12 cellular contexts compared by ENCODE assay signal in the genomic region with DNA sequence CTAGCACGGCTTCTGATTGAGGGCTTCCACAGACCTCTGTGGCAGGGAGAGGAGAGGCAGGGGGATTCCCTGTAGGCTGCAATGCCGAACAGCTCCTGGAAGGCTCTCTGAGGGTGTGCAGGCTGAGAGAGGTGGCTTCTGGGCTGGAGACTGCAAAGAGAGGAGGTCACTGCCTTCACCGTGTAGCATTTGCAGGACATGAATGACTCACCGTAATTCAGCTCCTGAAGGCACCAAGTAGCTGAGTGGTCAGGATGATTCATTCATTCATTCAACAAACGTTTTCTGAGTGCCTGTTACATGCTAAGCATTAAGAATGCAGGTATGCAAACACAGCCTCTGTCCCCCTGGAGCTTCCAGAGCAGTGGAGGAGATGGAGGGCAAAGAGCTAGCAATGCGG. TPM values are rescaled to one million over a fixed set of nuclear protein-coding genes. Genes with fewer than 3 reads are reported as not detected.
A peak's percentile ranks its signal among the peaks of the same experiment; 100 is the strongest.
DNase-seq lines count a peak whose midpoint lies in the region; ATAC-seq and TF ChIP-seq lines count a peak whose summit lies in the region.
"Had no signal": no experiment of that assay in that cellular context is flagged by ENCODE, and none has a peak within 500 bp of the region (broad histone marks: within the 10 kb centered on the region; RNA-seq: fewer than 3 reads in every experiment).

No MANE protein-coding gene starts in this region.

- peaks cover 2% of the 10 kb centered on the region for H3K4me1 ChIP-seq in H9 (ENCODE audit: insufficient read depth, low read length)
- H3K4me1 ChIP-seq: esophagus muscularis mucosa had no signal

- WGBS in H9 (ENCODE audit: extremely low coverage, insufficient read length, low lambda C conversion rate): no CpG with 5 or more reads among the region's 6 CpGs

- H2AK5ac ChIP-seq in H9 (ENCODE audit: insufficient read length, low read length): no peak overlapping the region

- intact Hi-C loops in activated T-helper 2 cell treated with anti-CD3 and anti-CD28 coated beads, Interferon-gamma antibody, Interleukin-2, Interleukin-4, amounts not matched to agents 10 μg/mL and 5 μg/mL and 100 μg/mL, durations not matched to agents 14 hours and 24 hours and 36 hours (cut with micrococcal nuclease): loop anchor here (1.0 to 10.0 kb wide), 3 partner anchors 228 to 431 kb away; partner anchors contain the start of genes IFT27 and NCF4

- no peak overlapping the region for H2AFZ ChIP-seq in H9 (ENCODE audit: low read length)

- CTCF ChIA-PET in AG04450 (lab: Charles Lee): interaction anchor here (0.5 to 9.2 kb wide), 16 partner anchors 8 to 315 kb away, joined by 3 to 140 read pairs (median 4); partner anchors contain the start of gene IFT27

- no peak overlapping the region for H3K56ac ChIP-seq in H9 (ENCODE audit: insufficient read length, low read depth, low read length)

- H3K14ac ChIP-seq in H9 (ENCODE audit: insufficient read depth, low read length): no peak overlapping the region

- H3K79me2 ChIP-seq in H9 (ENCODE audit: insufficient read depth, low read length): no peaks in the 10 kb centered on the region

- no peak overlapping the region for H3K18ac ChIP-seq in H9 (ENCODE audit: insufficient read length, low read depth, low read length)

- peaks cover 17% of the 10 kb centered on the region for H3K27me3 ChIP-seq in AG04450 (ENCODE audit: control insufficient read depth, insufficient read depth, low read length)
- H3K27me3 ChIP-seq in H9 (ENCODE audit: insufficient read depth, low read length): peaks cover 3% of the 10 kb centered on the region; the same call in 1 of the 2 replicates
- no peaks in the 10 kb centered on the region for H3K27me3 ChIP-seq in H7 (ENCODE audit: control insufficient read depth, insufficient read depth, low read length)
- H3K27me3 ChIP-seq: ovary had no signal

- POLR2A ChIA-PET in AG04450 (lab: Yijun Ruan, JAX): interaction anchor here (1.1 kb wide), 1 partner anchor 229 kb away, joined by 3 read pairs; the partner anchor contains the start of gene IFT27

- H2BK20ac ChIP-seq in H9 (ENCODE audit: low read depth, low read length, poor library complexity, severe bottlenecking): no peak overlapping the region

- H3K4me1 Mint-ChIP-seq in HFFc6 (ENCODE audit: low read depth): peaks cover 61% of the 10 kb centered on the region
- H3K4me1 Mint-ChIP-seq in activated T-helper 2 cell treated with anti-CD3 and anti-CD28 coated beads, Interferon-gamma antibody, Interleukin-2, Interleukin-4, amounts not matched to agents 10 μg/mL and 5 μg/mL and 100 μg/mL, durations not matched to agents 14 hours and 24 hours and 36 hours (ENCODE audit: low read depth): peaks cover 20% of the 10 kb centered on the region
- peaks cover 15 to 23% of the 10 kb centered on the region in 2 experiments for H3K4me1 Mint-ChIP-seq in H9

- H3K36me3 Mint-ChIP-seq in HFFc6 (ENCODE audit: low read depth) (no peaks in the 10 kb centered on the region), H9 (ENCODE audit: insufficient read depth in 1 of 3, low read depth in 3 of 3) (no peaks in the 10 kb centered on the region)
- no peaks in the 10 kb centered on the region for H3K36me3 Mint-ChIP-seq in activated T-helper 2 cell treated with anti-CD3 and anti-CD28 coated beads, Interferon-gamma antibody, Interleukin-2, Interleukin-4, amounts not matched to agents 10 μg/mL and 5 μg/mL and 100 μg/mL, durations not matched to agents 14 hours and 24 hours and 36 hours (ENCODE audit: low read depth)

- no peak overlapping the region for H2BK15ac ChIP-seq in H9 (ENCODE audit: low read depth, low read length)

- H3K27ac Mint-ChIP-seq in HFFc6 (peak overlapping the region; percentile 41), H9 (no peak overlapping the region; a peak in 1 of 7 replicates)
- peak overlapping the region; percentile 17 for H3K27ac Mint-ChIP-seq in activated T-helper 2 cell treated with anti-CD3 and anti-CD28 coated beads, Interferon-gamma antibody, Interleukin-2, Interleukin-4, amounts not matched to agents 10 μg/mL and 5 μg/mL and 100 μg/mL, durations not matched to agents 14 hours and 24 hours and 36 hours

- DNase-seq in AG04450 (ENCODE audit: low read depth, low spot score): peak; percentile 47
- peak; percentile 89 for DNase-seq in HFFc6
- no peak for DNase-seq in activated T-helper 2 cell treated with anti-CD3 and anti-CD28 coated beads, Interferon-gamma antibody, Interleukin-2, Interleukin-4, amounts not matched to agents 10 μg/mL and 5 μg/mL and 100 μg/mL, durations not matched to agents 14 hours and 24 hours and 36 hours (ENCODE audit: low spot score)
- DNase-seq in glomerular visceral epithelial cell (ENCODE audit: extremely low spot score): peak; percentile 70
- no peak for DNase-seq in H9
- no peak for DNase-seq in H7
- DNase-seq: NCI-H524 treated with DMSO at 0.1 percent for 48 hours, ovary had no signal

- H3K27ac ChIP-seq in AG04450 (ENCODE audit: low read depth, low read length) (no peak overlapping the region), H9 (ENCODE audit: insufficient read length, low read depth, low read length) (no peak overlapping the region)
- H3K27ac ChIP-seq: C4-2B, esophagus muscularis mucosa, ovary had no signal

- no peak overlapping the region for H2BK12ac ChIP-seq in H9 (ENCODE audit: insufficient read length, low read depth, low read length)

- H3K79me1 ChIP-seq in H9 (ENCODE audit: insufficient read depth, low read depth, low read length, poor library complexity, severe bottlenecking): no peaks in the 10 kb centered on the region

- H3T11ph ChIP-seq in H9 (ENCODE audit: low read length): no peak overlapping the region

- no peak for ATAC-seq in GM21619 (IDR thresholded peaks at IDR 0.05; ENCODE audit: unreplicated experiment)
- ATAC-seq in HG03565 (IDR thresholded peaks at IDR 0.05; ENCODE audit: unreplicated experiment): no peak

- no peak overlapping the region for H4K5ac ChIP-seq in H9 (ENCODE audit: insufficient read length, low read depth, low read length)

- no peak overlapping the region for H2BK5ac ChIP-seq in H9 (ENCODE audit: insufficient read length, low read length)

- H2BK120ac ChIP-seq in H9 (ENCODE audit: low read depth, low read length, poor library complexity, severe bottlenecking): no peak overlapping the region

- TF ChIP-seq CTCF in AG04450 (IDR thresholded peaks at IDR 0.05; ENCODE audit: low read depth, low read length): 0 out of 2 replicates have a peak, but pooled peaks have one; percentile 2
- no peak for TF ChIP-seq CTCF in HFFc6 (IDR thresholded peaks at IDR 0.05)
- no peak for TF ChIP-seq CTCF in H9 (conservative IDR thresholded peaks at IDR 0.05)

- no peak overlapping the region for H4K91ac ChIP-seq in H9 (ENCODE audit: insufficient read length, low read depth, low read length)

- H3K4me3 ChIP-seq in AG04450 (ENCODE audit: low read depth, low read length) (no peak overlapping the region), H7 (ENCODE audit: insufficient read depth, low read depth, low read length) (no peak overlapping the region)
- H3K4me3 ChIP-seq: esophagus muscularis mucosa, ovary had no signal

- no peaks in the 10 kb centered on the region for H3K36me3 ChIP-seq in H7 (replicated peaks; ENCODE audit: control insufficient read depth, insufficient read depth, low read length)
- H3K36me3 ChIP-seq: esophagus muscularis mucosa, ovary had no signal

- no peaks in the 10 kb centered on the region for H4K20me1 ChIP-seq in H9 (ENCODE audit: control insufficient read depth, insufficient read depth, insufficient read length)

- H3K23ac ChIP-seq in H9 (ENCODE audit: insufficient read length, low read depth, low read length): no peak overlapping the region

- no peak overlapping the region for H3K4me2 ChIP-seq in H9 (ENCODE audit: insufficient read depth, insufficient read length, low read length)

- peak overlapping the region; percentile 23; the same call in 1 of the 2 replicates for H3K4me3 Mint-ChIP-seq in HFFc6
- no peak overlapping the region for H3K4me3 Mint-ChIP-seq in activated T-helper 2 cell treated with anti-CD3 and anti-CD28 coated beads, Interferon-gamma antibody, Interleukin-2, Interleukin-4, amounts not matched to agents 10 μg/mL and 5 μg/mL and 100 μg/mL, durations not matched to agents 14 hours and 24 hours and 36 hours (ENCODE audit: low read depth)
- no peak overlapping the region for H3K4me3 Mint-ChIP-seq in H9

- H3K9me3 Mint-ChIP-seq in HFFc6 (no peaks in the 10 kb centered on the region), H9 (no peaks in the 10 kb centered on the region)
- H3K9me3 Mint-ChIP-seq in activated T-helper 2 cell treated with anti-CD3 and anti-CD28 coated beads, Interferon-gamma antibody, Interleukin-2, Interleukin-4, amounts not matched to agents 10 μg/mL and 5 μg/mL and 100 μg/mL, durations not matched to agents 14 hours and 24 hours and 36 hours: no peaks in the 10 kb centered on the region

- peaks cover 17% of the 10 kb centered on the region for H3K27me3 Mint-ChIP-seq in HFFc6 (ENCODE audit: insufficient read depth)
- H3K27me3 Mint-ChIP-seq in activated T-helper 2 cell treated with anti-CD3 and anti-CD28 coated beads, Interferon-gamma antibody, Interleukin-2, Interleukin-4, amounts not matched to agents 10 μg/mL and 5 μg/mL and 100 μg/mL, durations not matched to agents 14 hours and 24 hours and 36 hours (ENCODE audit: low read depth): peaks cover 10% of the 10 kb centered on the region
- peaks cover 32% of the 10 kb centered on the region for H3K27me3 Mint-ChIP-seq in H9 (ENCODE audit: low read depth)

- no peak overlapping the region for H4K8ac ChIP-seq in H9 (replicated peaks; ENCODE audit: insufficient read length, low read depth, low read length)

- no peak overlapping the region for H3K4ac ChIP-seq in H9 (ENCODE audit: low read depth, low read length)

- no peak overlapping the region for H3K9ac ChIP-seq in H9 (ENCODE audit: extremely low read depth, insufficient read length, low read length)

- no peaks in the 10 kb centered on the region for H3K23me2 ChIP-seq in H9 (ENCODE audit: insufficient read length, low read depth, low read length, poor library complexity, severe bottlenecking)

- H3K9me3 ChIP-seq in AG04450 (ENCODE audit: control insufficient read depth, insufficient read depth, low read length): no peaks in the 10 kb centered on the region
- no peaks in the 10 kb centered on the region for H3K9me3 ChIP-seq in H9 (ENCODE audit: control insufficient read depth, low read depth, low read length)
- H3K9me3 ChIP-seq: esophagus muscularis mucosa, ovary had no signal

RNA-seq across cellular contexts. Expression of gene EIF3D, which starts 18.0 kb away (rescaled TPM):
- 349 and 388 TPM in 2 replicates for polyA plus RNA-seq in AG04450 (2011; rRNA removed)
- 373 and 468 TPM in 2 replicates for polyA minus RNA-seq in AG04450 (2011; rRNA and poly(A)+ RNA removed)
- 100 to 1,000 TPM; 163 to 177 (median 172) TPM for total RNA-seq in HFFc6 (2021; fragmentation: NEBNext Ultra II Directional; extraction: Animal tissue kit (Norgen Biotek cat#: 25700))
- total RNA-seq in activated T-helper 2 cell treated with anti-CD3 and anti-CD28 coated beads, Interferon-gamma antibody, Interleukin-2, Interleukin-4, amounts not matched to agents 10 μg/mL and 5 μg/mL and 100 μg/mL, durations not matched to agents 14 hours and 24 hours and 36 hours: 300 and 316 TPM in 2 replicates
- total RNA-seq in H9 (2021): 189 and 198 TPM in 2 replicates
- total RNA-seq in H7 (2014; rRNA removed; shearing (Covaris generic)): 414 and 429 TPM in 2 replicates

RNA-seq across cellular contexts. Expression of gene FOXRED2, which starts 40.1 kb away (rescaled TPM):
- 2.4 and 3.3 TPM in 2 replicates for polyA plus RNA-seq in AG04450 (2011; rRNA removed)
- polyA minus RNA-seq in AG04450 (2011; rRNA and poly(A)+ RNA removed): 3.7 and 5.1 TPM in 2 replicates
- 1 to 10 TPM; 2.8 to 4.7 (median 4.2) TPM for total RNA-seq in HFFc6 (2021; fragmentation: NEBNext Ultra II Directional; extraction: Animal tissue kit (Norgen Biotek cat#: 25700))
- 17.6 and 21.0 TPM in 2 replicates for total RNA-seq in activated T-helper 2 cell treated with anti-CD3 and anti-CD28 coated beads, Interferon-gamma antibody, Interleukin-2, Interleukin-4, amounts not matched to agents 10 μg/mL and 5 μg/mL and 100 μg/mL, durations not matched to agents 14 hours and 24 hours and 36 hours
- total RNA-seq in H9 (2021): 31.3 and 34.4 TPM in 2 replicates
- total RNA-seq in H7 (2014; rRNA removed; shearing (Covaris generic)): 12.5 and 18.3 TPM in 2 replicates

Comparison
In these comparisons a context has a peak if more than half of its experiments do, and no peak if none do; other contexts are left out.
1. DNase-seq: peak in AG04450 (single experiment), HFFc6 (single experiment) and glomerular visceral epithelial cell (single experiment); none in activated T-helper 2 cell treated with anti-CD3 and anti-CD28 coated beads, Interferon-gamma antibody, Interleukin-2, Interleukin-4, amounts not matched to agents 10 μg/mL and 5 μg/mL and 100 μg/mL, durations not matched to agents 14 hours and 24 hours and 36 hours (single experiment), H9 (single experiment) and H7 (single experiment).
2. H3K27ac Mint-ChIP-seq: peak in HFFc6 (single experiment) and activated T-helper 2 cell treated with anti-CD3 and anti-CD28 coated beads, Interferon-gamma antibody, Interleukin-2, Interleukin-4, amounts not matched to agents 10 μg/mL and 5 μg/mL and 100 μg/mL, durations not matched to agents 14 hours and 24 hours and 36 hours (single experiment); none in H9 (0 of 3).